ENCODE assay signal across 18 cellular contexts in genomic region chr6:116766506-116767176, GRCh38. TPM values are rescaled to one million over a fixed set of nuclear protein-coding genes. Genes with fewer than 3 reads are reported as not detected.
DNase-seq lines count a peak whose midpoint lies in the region; ATAC-seq and TF ChIP-seq lines count a peak whose summit lies in the region.
"Had no signal": no experiment of that assay in that cellular context is flagged by ENCODE, and none has a peak within 500 bp of the region (broad histone marks: within the 10 kb centered on the region; RNA-seq: fewer than 3 reads in every experiment).

No MANE protein-coding gene starts in this region.

- H3K27ac Mint-ChIP-seq in activated T-helper 1 cell treated with anti-CD3 and anti-CD28 coated beads, Interleukin-12 subunit alpha, Interleukin-12 subunit beta, Interleukin-2, Interleukin-4 antibody, amounts not matched to agents 30 ng/mL and 10 ng/mL and 1 ng/mL, durations not matched to agents 14 hours and 24 hours and 36 hours = no peak overlapping the region
- H3K27ac Mint-ChIP-seq in memory B cell (no peak overlapping the region), type B pancreatic cell (no peak overlapping the region)
- no peak overlapping the region for H3K27ac Mint-ChIP-seq in CD8-positive, alpha-beta memory T cell
- H3K27ac Mint-ChIP-seq: activated T-cell treated with anti-CD3 and anti-CD28 coated beads, Interleukin-2, amount 50 U/mL, for 24 hours had no signal

- DNase-seq in left ventricle myocardium inferior (no peak), Right ventricle myocardium inferior (ENCODE audit: missing footprints) (no peak), memory B cell (ENCODE audit: low spot score in 2 of 2) (no peak), type B pancreatic cell (ENCODE audit: extremely low spot score, unreplicated experiment) (no peak), DMS79 treated with DMSO at 0.1 percent for 48 hours (lab: John Stamatoyannopoulos, UW) (no peak), iPS-NIHi7 (ENCODE audit: extremely low spot score) (no peak)
- DNase-seq in activated T-helper 1 cell treated with anti-CD3 and anti-CD28 coated beads, Interleukin-12 subunit alpha, Interleukin-12 subunit beta, Interleukin-2, Interleukin-4 antibody, amounts not matched to agents 30 ng/mL and 10 ng/mL and 1 ng/mL, durations not matched to agents 14 hours and 24 hours and 36 hours (ENCODE audit: low spot score) = no peak
- DNase-seq in CD8-positive, alpha-beta memory T cell = no peak
- DNase-seq: activated CD4-positive, alpha-beta T cell treated with anti-CD3 and anti-CD28 coated beads, Interleukin-2, amount 50 U/mL, for 48 hours; activated T-cell treated with anti-CD3 and anti-CD28 coated beads, Interleukin-2, amount 50 U/mL, for 24 hours; effector CD4-positive, alpha-beta T cell; heart left ventricle; islet precursor cell; NCI-H187 treated with DMSO at 0.1 percent for 48 hours; NCI-H446 had no signal

- no peaks in the 10 kb centered on the region for H3K9me3 ChIP-seq in left ventricle myocardium inferior (replicated peaks)
- H3K9me3 ChIP-seq in CD8-positive, alpha-beta memory T cell (ENCODE audit: low read length) = no peaks in the 10 kb centered on the region
- H3K9me3 ChIP-seq: heart left ventricle, thoracic aorta had no signal

- no peak for ATAC-seq in Right ventricle myocardium inferior
- ATAC-seq in memory B cell (ENCODE audit: low read depth) = no peak

- peak overlapping the region; percentile 80 for H3K27ac ChIP-seq in left ventricle myocardium inferior (replicated peaks)
- H3K27ac ChIP-seq in CD8-positive, alpha-beta memory T cell (ENCODE audit: low read depth, low read length) = no peak overlapping the region
- H3K27ac ChIP-seq: thoracic aorta had no signal

- H3K4me1 ChIP-seq in left ventricle myocardium inferior = peaks cover 16% of the 10 kb centered on the region
- no peaks in the 10 kb centered on the region for H3K4me1 ChIP-seq in CD8-positive, alpha-beta memory T cell (ENCODE audit: insufficient read depth, low read length)

- peak overlapping the region; percentile 41 for H3K4me3 Mint-ChIP-seq in activated T-helper 1 cell treated with anti-CD3 and anti-CD28 coated beads, Interleukin-12 subunit alpha, Interleukin-12 subunit beta, Interleukin-2, Interleukin-4 antibody, amounts not matched to agents 30 ng/mL and 10 ng/mL and 1 ng/mL, durations not matched to agents 14 hours and 24 hours and 36 hours
- H3K4me3 Mint-ChIP-seq in memory B cell = peak overlapping the region; percentile 74
- peak overlapping the region; percentile 91 for H3K4me3 Mint-ChIP-seq in type B pancreatic cell
- peak overlapping the region in 3 of 7 donors; percentile 43 to 63 (median 63) for H3K4me3 Mint-ChIP-seq in CD8-positive, alpha-beta memory T cell

- H3K27me3 ChIP-seq in left ventricle myocardium inferior (ENCODE audit: low read depth) = peaks cover 58% of the 10 kb centered on the region
- peaks cover 15% of the 10 kb centered on the region for H3K27me3 ChIP-seq in CD8-positive, alpha-beta memory T cell (ENCODE audit: insufficient read depth, low read length, poor library complexity, severe bottlenecking)

- TF ChIP-seq CTCF in left ventricle myocardium inferior (IDR thresholded peaks at IDR 0.05; ENCODE audit: borderline replicate concordance) (no peak), type B pancreatic cell (conservative IDR thresholded peaks at IDR 0.05) (no peak)

- no peaks in the 10 kb centered on the region for H3K9me3 Mint-ChIP-seq in activated T-helper 1 cell treated with anti-CD3 and anti-CD28 coated beads, Interleukin-12 subunit alpha, Interleukin-12 subunit beta, Interleukin-2, Interleukin-4 antibody, amounts not matched to agents 30 ng/mL and 10 ng/mL and 1 ng/mL, durations not matched to agents 14 hours and 24 hours and 36 hours
- H3K9me3 Mint-ChIP-seq in memory B cell (no peaks in the 10 kb centered on the region), type B pancreatic cell (no peaks in the 10 kb centered on the region)
- peaks cover 0 to 2% (median 0%) of the 10 kb centered on the region in 5 donors for H3K9me3 Mint-ChIP-seq in CD8-positive, alpha-beta memory T cell
- H3K9me3 Mint-ChIP-seq: activated T-cell treated with anti-CD3 and anti-CD28 coated beads, Interleukin-2, amount 50 U/mL, for 24 hours had no signal

- no peaks in the 10 kb centered on the region for H3K36me3 Mint-ChIP-seq in activated T-helper 1 cell treated with anti-CD3 and anti-CD28 coated beads, Interleukin-12 subunit alpha, Interleukin-12 subunit beta, Interleukin-2, Interleukin-4 antibody, amounts not matched to agents 30 ng/mL and 10 ng/mL and 1 ng/mL, durations not matched to agents 14 hours and 24 hours and 36 hours (ENCODE audit: low read depth)
- H3K36me3 Mint-ChIP-seq in memory B cell = peaks cover 2% of the 10 kb centered on the region
- no peaks in the 10 kb centered on the region for H3K36me3 Mint-ChIP-seq in type B pancreatic cell
- H3K36me3 Mint-ChIP-seq in CD8-positive, alpha-beta memory T cell = no peaks in the 10 kb centered on the region

- H3K36me3 ChIP-seq in left ventricle myocardium inferior = no peaks in the 10 kb centered on the region
- no peaks in the 10 kb centered on the region for H3K36me3 ChIP-seq in CD8-positive, alpha-beta memory T cell (ENCODE audit: insufficient read depth, low read length)
- H3K36me3 ChIP-seq: heart left ventricle, thoracic aorta had no signal

- POLR2A ChIA-PET in CD8-positive, alpha-beta memory T cell (lab: Charles Lee) = no interaction called here

- intact Hi-C loops in left ventricle myocardium inferior (cut with micrococcal nuclease) (no loop called here), Right ventricle myocardium inferior (cut with DNase I) (no loop called here)
- intact Hi-C loops in activated T-helper 1 cell treated with anti-CD3 and anti-CD28 coated beads, Interleukin-12 subunit alpha, Interleukin-12 subunit beta, Interleukin-2, Interleukin-4 antibody, amounts not matched to agents 30 ng/mL and 10 ng/mL and 1 ng/mL, durations not matched to agents 14 hours and 24 hours and 36 hours (cut with micrococcal nuclease) = no loop called here

- H3K4me1 Mint-ChIP-seq in activated T-helper 1 cell treated with anti-CD3 and anti-CD28 coated beads, Interleukin-12 subunit alpha, Interleukin-12 subunit beta, Interleukin-2, Interleukin-4 antibody, amounts not matched to agents 30 ng/mL and 10 ng/mL and 1 ng/mL, durations not matched to agents 14 hours and 24 hours and 36 hours (ENCODE audit: low read depth) = peaks cover 8% of the 10 kb centered on the region
- H3K4me1 Mint-ChIP-seq in memory B cell (peaks cover 3% of the 10 kb centered on the region), type B pancreatic cell (ENCODE audit: unreplicated experiment) (peaks cover 19% of the 10 kb centered on the region)
- H3K4me1 Mint-ChIP-seq in CD8-positive, alpha-beta memory T cell = peaks cover 6 to 14% (median 13%) of the 10 kb centered on the region in 3 donors

- H3K4me3 ChIP-seq in left ventricle myocardium inferior = peak overlapping the region; percentile 72
- no peak overlapping the region for H3K4me3 ChIP-seq in CD8-positive, alpha-beta memory T cell (ENCODE audit: low read length)

- CTCF ChIA-PET in CD8-positive, alpha-beta memory T cell (lab: Charles Lee) = no interaction called here

- H3K27me3 Mint-ChIP-seq in activated T-helper 1 cell treated with anti-CD3 and anti-CD28 coated beads, Interleukin-12 subunit alpha, Interleukin-12 subunit beta, Interleukin-2, Interleukin-4 antibody, amounts not matched to agents 30 ng/mL and 10 ng/mL and 1 ng/mL, durations not matched to agents 14 hours and 24 hours and 36 hours (ENCODE audit: insufficient read depth) = peaks cover 51% of the 10 kb centered on the region
- H3K27me3 Mint-ChIP-seq in memory B cell (peaks cover 15% of the 10 kb centered on the region), type B pancreatic cell (peaks cover 56% of the 10 kb centered on the region)
- peaks cover 32 to 74% of the 10 kb centered on the region in 2 donors for H3K27me3 Mint-ChIP-seq in CD8-positive, alpha-beta memory T cell

RNA-seq across cellular contexts. Expression of gene FAM162B, which starts 1.1 kb away (rescaled TPM):
- 3.5 TPM for total RNA-seq in left ventricle myocardium inferior
- 3.8 TPM for total RNA-seq in Right ventricle myocardium inferior
- not detected in 2 replicates for total RNA-seq in activated T-helper 1 cell treated with anti-CD3 and anti-CD28 coated beads, Interleukin-12 subunit alpha, Interleukin-12 subunit beta, Interleukin-2, Interleukin-4 antibody, amounts not matched to agents 30 ng/mL and 10 ng/mL and 1 ng/mL, durations not matched to agents 14 hours and 24 hours and 36 hours
- total RNA-seq in type B pancreatic cell (ENCODE audit: low replicate concordance) = 1.8 and 3.5 TPM in 2 replicates
- not detected for total RNA-seq in CD8-positive, alpha-beta memory T cell
- polyA plus RNA-seq in CD8-positive, alpha-beta memory T cell = not detected
- total RNA-seq: RPMI7951 had no signal
- polyA plus RNA-seq: neural cell had no signal
